In genomic region chr12:104439137-104439536, GRCh38 we compare ENCODE assay signal across 18 cellular contexts.
"Had no signal": no experiment of that assay in that cellular context is flagged by ENCODE, and none has a peak within 500 bp of the region (broad histone marks: within the 10 kb centered on the region; RNA-seq: fewer than 3 reads in every experiment).

No MANE protein-coding gene starts in this region.

- H3K27ac ChIP-seq: foreskin keratinocyte, pancreas, suprapubic skin, thyroid gland had no signal

- H3K36me3 ChIP-seq: pancreas, suprapubic skin, thyroid gland had no signal

- H3K27me3 ChIP-seq: pancreas, thyroid gland had no signal

- ATAC-seq: foreskin keratinocyte; left colon; left ventricle myocardium superior; pancreas; right cardiac atrium; stimulated activated effector memory CD8-positive, alpha-beta T cell treated with anti-CD3 and anti-CD28 coated beads, Interleukin-12 subunit alpha, Interleukin-12 subunit beta, amount 100 ng/mL, for 72 hours; stimulated activated naive CD8-positive, alpha-beta T cell treated with anti-CD3 and anti-CD28 coated beads, Interleukin-15, Interleukin-2, amounts not matched to agents 100 U/mL and 50 U/mL, for 24 hours had no signal

- H3K9me3 ChIP-seq: pancreas, suprapubic skin, thyroid gland had no signal

- H3K4me1 ChIP-seq: foreskin keratinocyte, pancreas, suprapubic skin, thyroid gland had no signal

- DNase-seq: effector CD4-positive, alpha-beta T cell; endodermal cell; erythroblast; foreskin keratinocyte; left colon; left ventricle myocardium superior; mesenchymal stem cell; naive B cell; occipital lobe; pancreas; right cardiac atrium; stimulated activated CD4-positive, alpha-beta T cell treated with anti-CD3 and anti-CD28 coated beads, Interleukin-4, amount 100 ng/mL, for 1 hour; stimulated activated CD8-positive, alpha-beta memory T cell treated with anti-CD3 and anti-CD28 coated beads, Interleukin-4, amount 100 ng/mL, for 48 hours; stimulated activated naive CD8-positive, alpha-beta T cell treated with anti-CD3 and anti-CD28 coated beads, Interleukin-15, Interleukin-2, amounts not matched to agents 100 U/mL and 50 U/mL, for 24 hours; thyroid gland had no signal

- H3K4me3 ChIP-seq: lung, pancreas, suprapubic skin, thyroid gland had no signal
